In genomic region chr10:98402931-98403717, GRCh38 we compare ENCODE assay signal across 22 cellular contexts. TPM values are rescaled to one million over a fixed set of nuclear protein-coding genes. Genes with fewer than 3 reads are reported as not detected.
DNase-seq lines count a peak whose midpoint lies in the region; ATAC-seq, FAIRE-seq and TF ChIP-seq lines count a peak whose summit lies in the region.
"Had no signal": no experiment of that assay in that cellular context is flagged by ENCODE, and none has a peak within 500 bp of the region (broad histone marks: within the 10 kb centered on the region; RNA-seq: fewer than 3 reads in every experiment).

No MANE protein-coding gene starts in this region.

- POLR2A ChIA-PET in activated CD8-positive, alpha-beta T cell treated with anti-CD3 and anti-CD28 coated beads, Interleukin-2, amount 10 ng/mL, durations not matched to agents 7 days and 5 days (lab: Charles Lee): interaction anchor here (1.0 to 1.6 kb wide), 2 partner anchors 12 to 43 kb away, joined by 3 to 4 read pairs; partner anchors contain the start of gene HPS1

- TF ChIP-seq POLR2A in GM12891 (IDR thresholded peaks at IDR 0.05; ENCODE audit: low read depth, low read length): no peak

- peak; percentile 26 for FAIRE-seq in GM12891 (lab: Jason Lieb, UNC)
- FAIRE-seq: bronchial epithelial cell, G401.6 had no signal

- peaks cover 4% of the 10 kb centered on the region for H3K36me3 Mint-ChIP-seq in stimulated activated effector memory CD8-positive, alpha-beta T cell treated with anti-CD3 and anti-CD28 coated beads, Interleukin-12 subunit alpha, Interleukin-12 subunit beta, amount 100 ng/mL, for 72 hours
- H3K36me3 Mint-ChIP-seq in activated CD8-positive, alpha-beta T cell treated with anti-CD3 and anti-CD28 coated beads, Interleukin-2, amount 10 ng/mL, durations not matched to agents 7 days and 5 days (ENCODE audit: low read depth): peaks cover 2% of the 10 kb centered on the region

- CTCF ChIA-PET in activated CD8-positive, alpha-beta T cell treated with anti-CD3 and anti-CD28 coated beads, Interleukin-2, amount 10 ng/mL, durations not matched to agents 7 days and 5 days (lab: Charles Lee): interaction anchor here (0.5 kb wide), 1 partner anchor 234 kb away, joined by 3 read pairs; no protein-coding TSS in a partner anchor

- H3K9me3 Mint-ChIP-seq in stimulated activated effector memory CD8-positive, alpha-beta T cell treated with anti-CD3 and anti-CD28 coated beads, Interleukin-12 subunit alpha, Interleukin-12 subunit beta, amount 100 ng/mL, for 72 hours: no peaks in the 10 kb centered on the region
- H3K9me3 Mint-ChIP-seq in activated CD8-positive, alpha-beta T cell treated with anti-CD3 and anti-CD28 coated beads, Interleukin-2, amount 10 ng/mL, durations not matched to agents 7 days and 5 days (ENCODE audit: insufficient read depth): no peaks in the 10 kb centered on the region
- H3K9me3 Mint-ChIP-seq: CD4-positive, alpha-beta T cell; naive thymus-derived CD4-positive, alpha-beta T cell had no signal

- DNase-seq in GM12891 (ENCODE audit: insufficient read length, low spot score) (no peak), LoVo (ENCODE audit: low spot score) (peak; percentile 13), epithelial cell of prostate (ENCODE audit: low read depth, low spot score) (no peak), SHP77 (lab: John Stamatoyannopoulos, UW) (no peak)
- no peak for DNase-seq in stimulated activated effector memory CD8-positive, alpha-beta T cell treated with anti-CD3 and anti-CD28 coated beads, Interleukin-12 subunit alpha, Interleukin-12 subunit beta, amount 100 ng/mL, for 72 hours (ENCODE audit: low spot score in 2 of 2)
- DNase-seq in activated CD8-positive, alpha-beta T cell treated with anti-CD3 and anti-CD28 coated beads, Interleukin-2, amount 10 ng/mL, durations not matched to agents 7 days and 5 days: no peak
- DNase-seq in activated CD4-positive, alpha-beta T cell treated with anti-CD3 and anti-CD28 coated beads, Interleukin-2, amount 50 U/mL, for 1 hour: no peak
- DNase-seq: activated CD4-positive, CD25-positive, alpha-beta regulatory T cell treated with anti-CD3 and anti-CD28 coated beads, Interleukin-2, amount 50 U/mL, for 72 hours; adrenal gland; CD4-positive, alpha-beta T cell; DMS 273 treated with DMSO at 0.1 percent for 48 hours; left cardiac atrium; mesendoderm; MM.1S; naive thymus-derived CD4-positive, alpha-beta T cell; NCI-H1417 treated with DMSO at 0.1 percent for 48 hours; NCI-H526; right lobe of liver had no signal

- no peaks in the 10 kb centered on the region for H3K27me3 Mint-ChIP-seq in activated CD8-positive, alpha-beta T cell treated with anti-CD3 and anti-CD28 coated beads, Interleukin-2, amount 10 ng/mL, durations not matched to agents 7 days and 5 days (ENCODE audit: low read depth)
- H3K27me3 Mint-ChIP-seq: CD4-positive, alpha-beta T cell; naive thymus-derived CD4-positive, alpha-beta T cell had no signal

- ATAC-seq in stimulated activated effector memory CD8-positive, alpha-beta T cell treated with anti-CD3 and anti-CD28 coated beads, Interleukin-12 subunit alpha, Interleukin-12 subunit beta, amount 100 ng/mL, for 72 hours: no peak
- no peak for ATAC-seq in activated CD8-positive, alpha-beta T cell treated with anti-CD3 and anti-CD28 coated beads, Interleukin-2, amount 10 ng/mL, durations not matched to agents 7 days and 5 days
- ATAC-seq in GM18861 (IDR thresholded peaks at IDR 0.05; ENCODE audit: unreplicated experiment): no peak
- ATAC-seq: left cardiac atrium; naive thymus-derived CD4-positive, alpha-beta T cell; right lobe of liver had no signal

- H3K4me1 Mint-ChIP-seq in stimulated activated effector memory CD8-positive, alpha-beta T cell treated with anti-CD3 and anti-CD28 coated beads, Interleukin-12 subunit alpha, Interleukin-12 subunit beta, amount 100 ng/mL, for 72 hours: peaks cover 21% of the 10 kb centered on the region
- peaks cover 10% of the 10 kb centered on the region for H3K4me1 Mint-ChIP-seq in activated CD8-positive, alpha-beta T cell treated with anti-CD3 and anti-CD28 coated beads, Interleukin-2, amount 10 ng/mL, durations not matched to agents 7 days and 5 days (ENCODE audit: low read depth)

- H3K27ac ChIP-seq in epithelial cell of prostate: peak overlapping the region; percentile 69
- H3K27ac ChIP-seq: parathyroid adenoma, right lobe of liver had no signal

- peak overlapping the region; percentile 58 for H3K4me3 Mint-ChIP-seq in stimulated activated effector memory CD8-positive, alpha-beta T cell treated with anti-CD3 and anti-CD28 coated beads, Interleukin-12 subunit alpha, Interleukin-12 subunit beta, amount 100 ng/mL, for 72 hours
- H3K4me3 Mint-ChIP-seq in activated CD8-positive, alpha-beta T cell treated with anti-CD3 and anti-CD28 coated beads, Interleukin-2, amount 10 ng/mL, durations not matched to agents 7 days and 5 days: no peak overlapping the region
- H3K4me3 Mint-ChIP-seq: CD4-positive, alpha-beta T cell; naive thymus-derived CD4-positive, alpha-beta T cell had no signal

- peak overlapping the region; percentile 79 for H3K27ac Mint-ChIP-seq in stimulated activated effector memory CD8-positive, alpha-beta T cell treated with anti-CD3 and anti-CD28 coated beads, Interleukin-12 subunit alpha, Interleukin-12 subunit beta, amount 100 ng/mL, for 72 hours
- H3K27ac Mint-ChIP-seq in activated CD8-positive, alpha-beta T cell treated with anti-CD3 and anti-CD28 coated beads, Interleukin-2, amount 10 ng/mL, durations not matched to agents 7 days and 5 days: no peak overlapping the region
- H3K27ac Mint-ChIP-seq: CD4-positive, alpha-beta T cell; naive thymus-derived CD4-positive, alpha-beta T cell had no signal

TF ChIP-seq in GM12891, 5 proteins besides CTCF, POLR2A, EP300 and RAD21:
- TF ChIP-seq TAF1 (IDR thresholded peaks at IDR 0.05; ENCODE audit: low read depth, low read length) (no peak), POU2F2 (IDR thresholded peaks at IDR 0.05; ENCODE audit: low read depth, low read length) (no peak), PAX5 (IDR thresholded peaks at IDR 0.05; ENCODE audit: insufficient read depth, low read length, severe bottlenecking) (no peak), SPI1 (IDR thresholded peaks at IDR 0.05; ENCODE audit: low read depth, low read length) (no peak), POLR2AphosphoS5 (IDR thresholded peaks at IDR 0.05; ENCODE audit: low read depth, low read length) (no peak)

RNA-seq across cellular contexts. Expression of gene PYROXD2, which starts 11.9 kb away (rescaled TPM):
- 4.9 TPM for polyA plus RNA-seq in GM12891 (2012; ENCODE audit: low read depth, missing spikeins)
- 1 to 10 TPM; 8.3 to 9.3 TPM for total RNA-seq in activated CD8-positive, alpha-beta T cell treated with anti-CD3 and anti-CD28 coated beads, Interleukin-2, amount 10 ng/mL, durations not matched to agents 7 days and 5 days

RNA-seq across cellular contexts. Expression of gene HPS1, which starts 43.6 kb away (rescaled TPM):
- polyA plus RNA-seq in GM12891 (2012; ENCODE audit: low read depth, missing spikeins): 44.0 TPM
- 10 to 100 TPM; 85.2 to 91.9 TPM for total RNA-seq in activated CD8-positive, alpha-beta T cell treated with anti-CD3 and anti-CD28 coated beads, Interleukin-2, amount 10 ng/mL, durations not matched to agents 7 days and 5 days
